In genomic region chr7:69603351-69603750, GRCh38 we compare ENCODE assay signal across 19 cellular contexts. TPM values are rescaled to one million over a fixed set of nuclear protein-coding genes. Genes with fewer than 3 reads are reported as not detected.
DNase-seq lines count a peak whose midpoint lies in the region; ATAC-seq and TF ChIP-seq lines count a peak whose summit lies in the region.
"Had no signal": no experiment of that assay in that cellular context is flagged by ENCODE, and none has a peak within 500 bp of the region (broad histone marks: within the 10 kb centered on the region; RNA-seq: fewer than 3 reads in every experiment).

No MANE protein-coding gene starts in this region.

- no TSS peak for BruUV-seq in OCI-LY7 (replicated peaks; lab: Mats Ljungman, UMichigan)

- H3K27ac ChIP-seq in DOHH2 (ENCODE audit: low read depth, low read length) (no peak overlapping the region), OCI-LY7 (ENCODE audit: low read depth, low read length, poor library complexity, severe bottlenecking) (peak overlapping the region; percentile 52)
- H3K27ac ChIP-seq: gastroesophageal sphincter, Peyer's patch, thoracic aorta had no signal

- H3F3A ChIP-seq in DOHH2 (ENCODE audit: control insufficient read depth, insufficient read depth), result peaks cover 8% of the 10 kb centered on the region; the same call in 1 of the 2 replicates

- H3K27me3 ChIP-seq in DOHH2 (ENCODE audit: control insufficient read depth, low read length), result no peaks in the 10 kb centered on the region
- H3K27me3 ChIP-seq: gastroesophageal sphincter, Peyer's patch had no signal

- peak; percentile 36 for ATAC-seq in GM18520 (IDR thresholded peaks at IDR 0.05; ENCODE audit: unreplicated experiment)
- ATAC-seq in HG02610 (IDR thresholded peaks at IDR 0.05; ENCODE audit: unreplicated experiment), result peak; percentile 35
- no peak for ATAC-seq in left cardiac atrium
- ATAC-seq in HG03342 (IDR thresholded peaks at IDR 0.05; ENCODE audit: unreplicated experiment), result no peak
- ATAC-seq: gastroesophageal sphincter, left ventricle myocardium superior had no signal

- H3K36me3 ChIP-seq in DOHH2 (ENCODE audit: control insufficient read depth, low read length) (peaks cover 10% of the 10 kb centered on the region; the same call in 1 of the 2 replicates), OCI-LY7 (ENCODE audit: insufficient read depth, low read length) (no peaks in the 10 kb centered on the region)
- H3K36me3 ChIP-seq: gastroesophageal sphincter, Peyer's patch, thoracic aorta had no signal

- intact Hi-C loops in OCI-LY7 (cut with micrococcal nuclease; ENCODE audit: unreplicated experiment), result loop anchor here (5.0 kb wide), 3 partner anchors 74 to 201 kb away; no protein-coding TSS in a partner anchor
- intact Hi-C loops in left cardiac atrium (cut with DNase I), result no loop called here

- DNase-seq in OCI-LY7 (ENCODE audit: low spot score) (peak; percentile 32), left cardiac atrium (no peak), GM10266 (ENCODE audit: extremely low spot score) (no peak), germinal center (ENCODE audit: low spot score) (no peak)
- DNase-seq: activated T-cell treated with anti-CD3 and anti-CD28 coated beads for 4 hours; dermis blood vessel endothelial cell; GF-D8; left ventricle myocardium superior; NCI-H1436 treated with DMSO at 0.1 percent for 48 hours; NCI-H524 treated with DMSO at 0.1 percent for 48 hours; Peyer's patch; stimulated activated CD4-positive, alpha-beta T cell treated with anti-CD3 and anti-CD28 coated beads, Interleukin-4, amount 100 ng/mL, for 24 hours; stimulated activated CD8-positive, alpha-beta memory T cell treated with anti-CD3 and anti-CD28 coated beads, Interleukin-4, amount 100 ng/mL, for 48 hours had no signal

- peak overlapping the region; percentile 68 for H3K4me2 ChIP-seq in DOHH2 (ENCODE audit: low read length)
- H3K4me2 ChIP-seq in OCI-LY7 (ENCODE audit: low read length), result peak overlapping the region; percentile 99

- H3K9me2 ChIP-seq in DOHH2 (replicated peaks; ENCODE audit: control insufficient read depth, low read length), result no peaks in the 10 kb centered on the region
- H3K9me2 ChIP-seq in OCI-LY7 (ENCODE audit: insufficient read depth, low read length), result no peaks in the 10 kb centered on the region

- H4K20me1 ChIP-seq in DOHH2 (ENCODE audit: control insufficient read depth, insufficient read depth, low read depth, low read length) (peaks cover 70% of the 10 kb centered on the region), OCI-LY7 (ENCODE audit: insufficient read depth, low read length) (peaks cover 56% of the 10 kb centered on the region)

- H2AFZ ChIP-seq in OCI-LY7 (ENCODE audit: low read length), result no peak overlapping the region; the same call in 1 of the 2 replicates

- TF ChIP-seq CTCF in DOHH2 (IDR thresholded peaks at IDR 0.05; ENCODE audit: low read depth, low read length, poor library complexity, severe bottlenecking) (no peak), OCI-LY7 (conservative IDR thresholded peaks at IDR 0.05; ENCODE audit: low read length) (no peak), GM10266 (IDR thresholded peaks at IDR 0.05; ENCODE audit: control insufficient read depth, insufficient read depth, low read depth, missing control alignments) (no peak)

- H3K9me3 ChIP-seq in DOHH2 (ENCODE audit: control insufficient read depth, insufficient read depth, low read length), result no peaks in the 10 kb centered on the region
- H3K9me3 ChIP-seq in OCI-LY7 (ENCODE audit: low read length), result no peaks in the 10 kb centered on the region
- H3K9me3 ChIP-seq: gastroesophageal sphincter, Peyer's patch, thoracic aorta had no signal

- H3K4me3 ChIP-seq in DOHH2 (ENCODE audit: low read length) (peak overlapping the region; percentile 89), OCI-LY7 (ENCODE audit: low read depth, low read length, poor library complexity, severe bottlenecking) (peak overlapping the region; percentile 97)
- H3K4me3 ChIP-seq: gastroesophageal sphincter, Peyer's patch, thoracic aorta had no signal

- CTCF ChIA-PET in OCI-LY7 (lab: Charles Lee; ENCODE audit: unreplicated experiment), result no interaction called here

- H3K4me1 ChIP-seq in DOHH2 (ENCODE audit: control insufficient read depth, low read length) (peaks cover 61% of the 10 kb centered on the region), OCI-LY7 (ENCODE audit: insufficient read depth, low read length, poor library complexity, severe bottlenecking) (peaks cover 50% of the 10 kb centered on the region)

- H3K79me2 ChIP-seq in DOHH2 (ENCODE audit: control insufficient read depth, low read length), result peaks cover 96% of the 10 kb centered on the region
- peaks cover 96% of the 10 kb centered on the region for H3K79me2 ChIP-seq in OCI-LY7 (ENCODE audit: insufficient read depth, low read depth, low read length)

- POLR2A ChIA-PET in OCI-LY7 (lab: Charles Lee), result interaction anchor here (0.8 to 1.7 kb wide), 7 partner anchors 17 to 355 kb away, joined by 3 read pairs; no protein-coding TSS in a partner anchor

RNA-seq across cellular contexts. Expression of gene AUTS2, which starts 5.1 kb away (rescaled TPM):
- total RNA-seq in OCI-LY7 (2014; rRNA removed; shearing (Covaris generic)), result 34.3 and 37.9 TPM in 2 replicates
- total RNA-seq in OCI-LY7 (2022), result 78.5 and 88.5 TPM in 2 replicates
- 10 to 100 TPM; 10.5 to 15.2 TPM for total RNA-seq in left cardiac atrium

Comparison
In these comparisons a context has a peak if more than half of its experiments do, and no peak if none do; other contexts are left out.
1. ATAC-seq: peak in GM18520 (single experiment) and HG02610 (single experiment); none in left cardiac atrium (0 of 2) and HG03342 (single experiment).